In genomic region chr6:159753081-159753872, GRCh38 we compare ENCODE assay signal across 1 cellular context.
TF ChIP-seq lines count a peak whose summit lies in the region.

No MANE protein-coding gene starts in this region.

TF ChIP-seq in IMR-90, 13 proteins besides CTCF, POLR2A, EP300 and RAD21:
- TF ChIP-seq CEBPB (IDR thresholded peaks at IDR 0.05; ENCODE audit: low read depth, low read length) = peak; percentile 72
- TF ChIP-seq ELK1 (IDR thresholded peaks at IDR 0.05; ENCODE audit: borderline replicate concordance, low read depth, low read length) = no peak
- no peak for TF ChIP-seq RFX5 (IDR thresholded peaks at IDR 0.05; ENCODE audit: low read depth, low read length)
- no peak for TF ChIP-seq FOS (IDR thresholded peaks at IDR 0.05; ENCODE audit: low read depth, low read length)
- TF ChIP-seq MAFK (IDR thresholded peaks at IDR 0.05; ENCODE audit: low read depth, low read length) = peak; percentile 63
